In the genomic region with DNA sequence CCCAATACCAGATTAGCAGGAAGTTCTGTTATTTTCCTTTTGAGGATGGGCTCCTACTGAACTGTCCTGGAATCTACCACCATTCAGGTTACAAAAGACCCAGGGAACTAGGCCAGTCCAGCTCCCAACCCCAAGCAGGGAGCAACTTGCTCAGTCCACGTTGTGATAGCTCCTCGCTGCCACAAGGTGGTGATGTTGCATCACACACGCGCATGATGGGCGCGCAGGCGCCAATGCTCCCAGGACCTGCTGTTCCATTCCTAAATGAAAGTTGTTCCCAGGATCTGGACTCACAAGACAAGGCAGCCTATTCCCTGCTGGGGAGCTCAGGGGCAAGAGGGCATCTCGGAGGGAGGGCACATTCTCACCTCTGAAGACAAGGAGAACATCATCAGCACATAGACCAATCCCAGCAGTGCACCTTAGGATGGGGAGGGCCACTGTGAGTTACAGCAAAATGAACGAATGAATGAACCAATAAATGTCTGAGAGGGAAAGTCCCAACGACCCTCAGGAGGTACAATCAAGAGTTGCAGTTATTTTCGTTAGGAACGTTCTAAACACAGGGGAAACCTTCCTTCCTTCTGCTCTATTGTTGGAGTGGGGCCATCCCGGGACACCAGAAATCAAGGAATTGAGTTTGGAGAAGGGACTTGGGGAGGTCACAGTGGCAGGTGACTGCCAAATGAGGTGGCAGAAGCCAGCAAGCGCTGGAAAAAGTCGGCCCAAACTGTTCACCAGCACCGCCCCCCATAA, we compare ENCODE assay signal across 8 cellular contexts. TPM values are rescaled to one million over a fixed set of nuclear protein-coding genes. Genes with fewer than 3 reads are reported as not detected.
DNase-seq lines count a peak whose midpoint lies in the region; ATAC-seq and TF ChIP-seq lines count a peak whose summit lies in the region.
"Not testable (repeated sequence)": the region's sequence is repeated elsewhere in the genome, so short reads cannot be mapped to it uniquely, and the experiment has no call there.

No MANE protein-coding gene starts in this region.

- H3K4me1 ChIP-seq in DND-41 (ENCODE audit: insufficient read depth, low read length) (peaks cover 23% of the 10 kb centered on the region), body of pancreas (peaks cover 32% of the 10 kb centered on the region)
- H3K4me1 ChIP-seq in cardiac muscle cell (ENCODE audit: low read depth), result not testable (repeated sequence)

- WGBS in body of pancreas, 2 donors, result 4 to 8% methylated on average over 11 to 15 of the region's 16 CpGs

- H3K27me3 Mint-ChIP-seq in nephron progenitor cell (ENCODE audit: low read depth, poor library complexity), result peaks cover 17% of the 10 kb centered on the region

- H3K36me3 ChIP-seq in DND-41 (ENCODE audit: insufficient read depth, low read length); H7 (replicated peaks; ENCODE audit: control insufficient read depth, insufficient read depth, low read length); body of pancreas (replicated peaks in 1 of 2; ENCODE audit: insufficient read depth in 1 of 2, low read depth in 2 of 2); cardiac muscle cell: not testable (repeated sequence)

- ATAC-seq in DND-41 (ENCODE audit: insufficient read depth, low read depth) (peak; percentile 66), body of pancreas (peak; percentile 68)
- ATAC-seq in activated CD4-positive, CD25-positive, alpha-beta regulatory T cell treated with anti-CD3 and anti-CD28 coated beads, Interleukin-2, amount 50 U/mL, for 24 hours, result peak; percentile 44

- intact Hi-C loops in body of pancreas (cut with DNase I), result not testable (repeated sequence)

- H3K27ac Mint-ChIP-seq in nephron progenitor cell, result not testable (repeated sequence)

- H3K79me2 ChIP-seq in DND-41 (ENCODE audit: insufficient read depth, low read length), result not testable (repeated sequence)

- H4K20me1 ChIP-seq in DND-41 (ENCODE audit: insufficient read depth, low read length), result not testable (repeated sequence)

- peak overlapping the region; percentile 68 for H2AFZ ChIP-seq in DND-41 (ENCODE audit: low read depth, low read length)

- H3K9me3 Mint-ChIP-seq in nephron progenitor cell, result not testable (repeated sequence)

- TF ChIP-seq CTCF in DND-41 (IDR thresholded peaks at IDR 0.05; ENCODE audit: borderline replicate concordance, extremely low read depth, low read length, poor library complexity, severe bottlenecking) (peak; percentile 59), body of pancreas (IDR thresholded peaks at IDR 0.05) (peak; percentile 30 to 76 (median 64)), cardiac muscle cell (IDR thresholded peaks at IDR 0.05; ENCODE audit: low read depth, low read length) (peak; percentile 47), nephron progenitor cell (IDR thresholded peaks at IDR 0.05) (peak; percentile 64)

- TF ChIP-seq POLR2A in body of pancreas (IDR thresholded peaks at IDR 0.05), result not testable (repeated sequence)

- peak overlapping the region; percentile 52 for H3K9ac ChIP-seq in DND-41 (ENCODE audit: low read depth, low read length)

- peak overlapping the region; percentile 84 for H3K4me3 Mint-ChIP-seq in nephron progenitor cell

- H3K9me3 ChIP-seq in DND-41 (ENCODE audit: insufficient read depth, low read length, severe bottlenecking); body of pancreas; cardiac muscle cell (ENCODE audit: low read depth): not testable (repeated sequence)

- not testable (repeated sequence) for H3K36me3 Mint-ChIP-seq in nephron progenitor cell (ENCODE audit: low read depth)

- DNase-seq in DND-41 (peak; percentile 52), H7 (peak; percentile 11), NCI-H1105 treated with DMSO at 0.1 percent for 48 hours (lab: John Stamatoyannopoulos, UW) (peak; percentile 13), cardiac muscle cell (ENCODE audit: low read depth in 1 of 2, low spot score in 1 of 2) (peak in 1 of 2 donors; percentile 14), substantia nigra (lab: John Stamatoyannopoulos, UW) (peak in 9 of 49 donors; percentile 12 to 49 (median 20))
- not testable (repeated sequence) for DNase-seq in body of pancreas, nephron progenitor cell

- not testable (repeated sequence) for H3K27me3 ChIP-seq in DND-41 (ENCODE audit: insufficient read depth, low read length, poor library complexity); H7 (ENCODE audit: control insufficient read depth, insufficient read depth, low read length); body of pancreas; cardiac muscle cell

- not testable (repeated sequence) for H3K27ac ChIP-seq in DND-41 (ENCODE audit: low read length); cardiac muscle cell
- H3K27ac ChIP-seq in body of pancreas (peak overlapping the region in 3 of 4 donors; percentile 85 to 92 (median 88)), substantia nigra (ENCODE audit: low read depth, low read length, poor library complexity, severe bottlenecking) (peak overlapping the region; percentile 77)

- H3K4me1 Mint-ChIP-seq in nephron progenitor cell, result peaks cover 15% of the 10 kb centered on the region

- H3K4me2 ChIP-seq in DND-41 (ENCODE audit: insufficient read depth, low read length), result peak overlapping the region; percentile 98

- peak overlapping the region; percentile 26 to 95; a peak in 3 of 4 replicates for H3K4me3 ChIP-seq in DND-41 (ENCODE audit: low read depth in 1 of 2, low read length in 2 of 2)
- H3K4me3 ChIP-seq in H7 (ENCODE audit: insufficient read depth, low read depth, low read length), result peak overlapping the region; percentile 65
- not testable (repeated sequence) for H3K4me3 ChIP-seq in body of pancreas
- H3K4me3 ChIP-seq in cardiac muscle cell, result peak overlapping the region; percentile 39

RNA-seq across cellular contexts. Expression of a gene that starts 1.3 kb away (rescaled TPM):
- 40.5 and 76.0 TPM in 2 replicates for total RNA-seq in H7 (2014; rRNA removed; shearing (Covaris generic))
- 10 to 100 TPM in 1 of 2 donors, 1 to 10 TPM in 1; 7.3 to 17.1 TPM for total RNA-seq in body of pancreas
- total RNA-seq in cardiac muscle cell, result 38.7 and 42.7 TPM in 2 replicates
- 92.8 and 103 TPM in 2 replicates for polyA plus RNA-seq in cardiac muscle cell

RNA-seq across cellular contexts. Expression of a gene that starts 27.1 kb away (rescaled TPM):
- total RNA-seq in H7 (2014; rRNA removed; shearing (Covaris generic)), result 26.8 and 34.1 TPM in 2 replicates
- total RNA-seq in body of pancreas (100 to 1,000 TPM; 113 to 147 TPM), cardiac muscle cell (83.4 and 122 TPM in 2 replicates)
- 91.8 and 118 TPM in 2 replicates for polyA plus RNA-seq in cardiac muscle cell
